8 cellular contexts compared by ENCODE assay signal in genomic region chr15:89057506-89058133, GRCh38. TPM values are rescaled to one million over a fixed set of nuclear protein-coding genes. Genes with fewer than 3 reads are reported as not detected.
DNase-seq lines count a peak whose midpoint lies in the region; ATAC-seq and FAIRE-seq lines count a peak whose summit lies in the region.

No MANE protein-coding gene starts in this region.

- no peak overlapping the region for H3K4me3 ChIP-seq in neuronal stem cell (ENCODE audit: low read length in 2 of 2)

- H3K4me2 ChIP-seq in neuronal stem cell (ENCODE audit: insufficient read depth, low read length, poor library complexity, severe bottlenecking), result no peak overlapping the region

- no peak overlapping the region for H2BK5ac ChIP-seq in neuronal stem cell (ENCODE audit: low read length)

- no peak overlapping the region for H3K4me3 Mint-ChIP-seq in activated T-cell treated with anti-CD3 and anti-CD28 coated beads, Interleukin-2, amount 50 U/mL, for 72 hours

- no peaks in the 10 kb centered on the region for H3K79me1 ChIP-seq in neuronal stem cell (ENCODE audit: low read depth, low read length)

- no peak for FAIRE-seq in HTR-8/SVneo (lab: Jason Lieb, UNC)
- no peak for FAIRE-seq in RCC 7860 (lab: Jason Lieb, UNC)

- no peaks in the 10 kb centered on the region for H3K27me3 ChIP-seq in neuronal stem cell (ENCODE audit: control insufficient read depth in 3 of 3, insufficient read depth in 3 of 3, low read depth in 1 of 3, low read length in 3 of 3)

- peak; percentile 63 for ATAC-seq in GM18502 (IDR thresholded peaks at IDR 0.05; ENCODE audit: poor library complexity, unreplicated experiment)
- peak; percentile 86 to 87 for ATAC-seq in activated T-cell treated with anti-CD3 and anti-CD28 coated beads, Interleukin-2, amount 50 U/mL, for 72 hours (replicated peaks in 1 of 2)

- H3K36me3 ChIP-seq in neuronal stem cell (replicated peaks in 1 of 2; ENCODE audit: control insufficient read depth in 2 of 2, insufficient read depth in 2 of 2, low read length in 2 of 2), result no peaks in the 10 kb centered on the region

- no peak overlapping the region for H3K9ac ChIP-seq in neuronal stem cell (ENCODE audit: low read depth, low read length, poor library complexity)

- H4K8ac ChIP-seq in neuronal stem cell (ENCODE audit: low read depth, low read length), result no peak overlapping the region

- no peak overlapping the region for H3K27ac Mint-ChIP-seq in activated T-cell treated with anti-CD3 and anti-CD28 coated beads, Interleukin-2, amount 50 U/mL, for 72 hours

- H2AK5ac ChIP-seq in neuronal stem cell (ENCODE audit: low read depth, low read length), result peak overlapping the region; percentile 74

- WGBS in neuronal stem cell (ENCODE audit: extremely low coverage in 2 of 2, insufficient read length in 2 of 2, insufficient replicate concordance in 1 of 2), 2 donors, result no CpG with 5 or more reads among the region's 13 CpGs

- H3K4ac ChIP-seq in neuronal stem cell (ENCODE audit: low read length), result no peak overlapping the region

- no peaks in the 10 kb centered on the region for H3K36me3 Mint-ChIP-seq in activated T-cell treated with anti-CD3 and anti-CD28 coated beads, Interleukin-2, amount 50 U/mL, for 72 hours (ENCODE audit: insufficient read depth in 2 of 2)

- no peak overlapping the region for H2BK15ac ChIP-seq in neuronal stem cell (ENCODE audit: low read length)

- H2BK120ac ChIP-seq in neuronal stem cell (ENCODE audit: low read depth, low read length), result no peak overlapping the region

- H4K91ac ChIP-seq in neuronal stem cell (ENCODE audit: low read depth, low read length, poor library complexity), result no peak overlapping the region

- no peak overlapping the region for H3K23ac ChIP-seq in neuronal stem cell (ENCODE audit: low read depth, low read length, poor library complexity)

- H2BK12ac ChIP-seq in neuronal stem cell (ENCODE audit: low read length), result no peak overlapping the region

- no peaks in the 10 kb centered on the region for H3K9me3 ChIP-seq in neuronal stem cell (replicated peaks in 1 of 2; ENCODE audit: control insufficient read depth in 2 of 2, insufficient read depth in 1 of 2, low read depth in 1 of 2, low read length in 2 of 2)

- peaks cover 6% of the 10 kb centered on the region for H3K27me3 Mint-ChIP-seq in activated T-cell treated with anti-CD3 and anti-CD28 coated beads, Interleukin-2, amount 50 U/mL, for 72 hours (ENCODE audit: low read depth)

- H2AFZ ChIP-seq in neuronal stem cell (ENCODE audit: low read length), result peak overlapping the region; percentile 80

- H3K14ac ChIP-seq in neuronal stem cell (ENCODE audit: low read length), result no peak overlapping the region

- no peaks in the 10 kb centered on the region for H3K9me3 Mint-ChIP-seq in activated T-cell treated with anti-CD3 and anti-CD28 coated beads, Interleukin-2, amount 50 U/mL, for 72 hours

- H3K27ac ChIP-seq in neuronal stem cell (replicated peaks; ENCODE audit: low read length) (no peak overlapping the region), substantia nigra (ENCODE audit: low read depth, low read length, poor library complexity, severe bottlenecking) (no peak overlapping the region)

- no peak overlapping the region for H3K18ac ChIP-seq in neuronal stem cell (ENCODE audit: low read length)

- peaks cover 0 to 2% of the 10 kb centered on the region in 2 donors for H3K4me1 ChIP-seq in neuronal stem cell (ENCODE audit: control insufficient read depth in 2 of 2, insufficient read depth in 1 of 2, low read depth in 1 of 2, low read length in 2 of 2)

- DNase-seq in 8988T (peak; percentile 44), HTR-8/SVneo (ENCODE audit: insufficient read length, low spot score) (peak; percentile 79), RCC 7860 (ENCODE audit: low spot score) (peak; percentile 54), fibroblast of peridontal ligament (ENCODE audit: extremely low read depth) (peak; percentile 72), neuronal stem cell (ENCODE audit: low spot score) (peak; percentile 79), substantia nigra (lab: John Stamatoyannopoulos, UW) (peak in 46 of 49 donors; percentile 8 to 85 (median 62))
- peak; percentile 81 to 87 for DNase-seq in activated T-cell treated with anti-CD3 and anti-CD28 coated beads, Interleukin-2, amount 50 U/mL, for 72 hours

- peaks cover 11% of the 10 kb centered on the region for H3K4me1 Mint-ChIP-seq in activated T-cell treated with anti-CD3 and anti-CD28 coated beads, Interleukin-2, amount 50 U/mL, for 72 hours (ENCODE audit: low read depth)

RNA-seq across cellular contexts. Expression of gene ABHD2, which starts 30.6 kb away (rescaled TPM):
- total RNA-seq in activated T-cell treated with anti-CD3 and anti-CD28 coated beads, Interleukin-2, amount 50 U/mL, for 72 hours, result 10 to 100 TPM; 36.8 to 44.1 TPM
- polyA plus RNA-seq in neuronal stem cell (2013, experiment 1 of 2), result 7.2 TPM
- 7.2 TPM for polyA plus RNA-seq in neuronal stem cell (2013, experiment 2 of 2)
